19 cellular contexts compared by ENCODE assay signal in genomic region chr7:154770962-154771361, GRCh38.
A peak's percentile ranks its signal among the peaks of the same experiment; 100 is the strongest.
DNase-seq lines count a peak whose midpoint lies in the region; ATAC-seq and TF ChIP-seq lines count a peak whose summit lies in the region.
"Had no signal": no experiment of that assay in that cellular context is flagged by ENCODE, and none has a peak within 500 bp of the region (broad histone marks: within the 10 kb centered on the region; RNA-seq: fewer than 3 reads in every experiment).

No MANE protein-coding gene starts in this region.

- H2AFZ ChIP-seq in DND-41 (ENCODE audit: low read depth, low read length): no peak overlapping the region

- H3K9me3 ChIP-seq in BLaER1: no peaks in the 10 kb centered on the region
- H3K9me3 ChIP-seq in DND-41 (ENCODE audit: insufficient read depth, low read length, severe bottlenecking): no peaks in the 10 kb centered on the region
- H3K9me3 ChIP-seq in SJCRH30 (replicated peaks): no peaks in the 10 kb centered on the region

- no peaks in the 10 kb centered on the region for H3K27me3 ChIP-seq in BLaER1
- H3K27me3 ChIP-seq in DND-41 (ENCODE audit: insufficient read depth, low read length, poor library complexity): no peaks in the 10 kb centered on the region
- no peaks in the 10 kb centered on the region; the same call in 1 of the 2 replicates for H3K27me3 ChIP-seq in SJCRH30

- H3K4me3 ChIP-seq in BLaER1 (no peak overlapping the region), DND-41 (ENCODE audit: low read depth in 1 of 2, low read length in 2 of 2) (no peak overlapping the region), SJCRH30 (no peak overlapping the region)

- H3K79me2 ChIP-seq in DND-41 (ENCODE audit: insufficient read depth, low read length): no peaks in the 10 kb centered on the region

- H3K9ac ChIP-seq in BLaER1 (no peak overlapping the region), DND-41 (ENCODE audit: low read depth, low read length) (no peak overlapping the region)

- H3K36me3 ChIP-seq in BLaER1 (no peaks in the 10 kb centered on the region), DND-41 (ENCODE audit: insufficient read depth, low read length) (no peaks in the 10 kb centered on the region), SJCRH30 (no peaks in the 10 kb centered on the region)

- no peak for TF ChIP-seq CTCF in DND-41 (IDR thresholded peaks at IDR 0.05; ENCODE audit: borderline replicate concordance, extremely low read depth, low read length, poor library complexity, severe bottlenecking)

- DNase-seq in DND-41 (peak; percentile 44), RPMI7951 (ENCODE audit: low read depth) (peak; percentile 79), kidney tubule cell (ENCODE audit: low spot score) (peak; percentile 57), left colon (no peak), SJCRH30 (no peak), NCI-H2171 (lab: John Stamatoyannopoulos, UW) (no peak)
- DNase-seq: 8988T; Caco-2; CD4-positive, alpha-beta T cell; GOT3; H7; HFFc6; IMR-90; Kasumi-1; KBM-7 had no signal

- H3K4me1 ChIP-seq in BLaER1 (peaks cover 22% of the 10 kb centered on the region), DND-41 (ENCODE audit: insufficient read depth, low read length) (peaks cover 18% of the 10 kb centered on the region), SJCRH30 (no peaks in the 10 kb centered on the region)
- H3K4me1 ChIP-seq: Caco-2 had no signal

- peak; percentile 81 for ATAC-seq in DND-41 (ENCODE audit: insufficient read depth, low read depth)
- no peak for ATAC-seq in left colon
- ATAC-seq: HCT116 had no signal

- H3K4me2 ChIP-seq in BLaER1: peak overlapping the region; percentile 44
- H3K4me2 ChIP-seq in DND-41 (ENCODE audit: insufficient read depth, low read length): no peak overlapping the region

- no peaks in the 10 kb centered on the region for H4K20me1 ChIP-seq in BLaER1
- H4K20me1 ChIP-seq in DND-41 (ENCODE audit: insufficient read depth, low read length): no peaks in the 10 kb centered on the region

- H3K27ac ChIP-seq in BLaER1 (peak overlapping the region; percentile 31), DND-41 (ENCODE audit: low read length) (peak overlapping the region; percentile 41), SJCRH30 (no peak overlapping the region)
- H3K27ac ChIP-seq: C4-2B, HL-60 had no signal

- intact Hi-C loops in left colon (cut with DNase I, micrococcal nuclease): no loop called here

Comparison
In these comparisons a context has a peak if more than half of its experiments do, and no peak if none do; other contexts are left out.
1. DNase-seq: peak in DND-41 (single experiment), RPMI7951 (single experiment) and kidney tubule cell (single experiment); none in left colon (0 of 2), SJCRH30 (0 of 2) and NCI-H2171 (single experiment).